In genomic region chr12:129704232-129704830, GRCh38 we compare ENCODE assay signal across 18 cellular contexts.
DNase-seq lines count a peak whose midpoint lies in the region; ATAC-seq and TF ChIP-seq lines count a peak whose summit lies in the region.
"Had no signal": no experiment of that assay in that cellular context is flagged by ENCODE, and none has a peak within 500 bp of the region (broad histone marks: within the 10 kb centered on the region; RNA-seq: fewer than 3 reads in every experiment).

No MANE protein-coding gene starts in this region.

- DNase-seq in Daoy (ENCODE audit: low read depth) (peak; percentile 43), HT1080 (ENCODE audit: low read depth) (peak; percentile 26), WERI-Rb-1 (no peak), iPS-NIHi7 (ENCODE audit: extremely low spot score) (peak; percentile 47), uterus (no peak), spleen (no peak)
- DNase-seq: Calu3; CD4-positive, alpha-beta memory T cell; HCEC 1CT; Karpas-422; NCI-H1092; NCI-H1436 treated with DMSO at 0.1 percent for 48 hours; NCI-H2227 treated with DMSO at 0.1 percent for 48 hours; NCI-H526 treated with DMSO at 0.1 percent for 48 hours; NK-92 treated with Interleukin-12 subunit alpha and Interleukin-12 subunit beta, amount 100 ng/mL, for 24 hours; Peyer's patch had no signal

- H3K9me3 ChIP-seq in WERI-Rb-1 (ENCODE audit: severe bottlenecking): no peaks in the 10 kb centered on the region
- H3K9me3 ChIP-seq in uterus: no peaks in the 10 kb centered on the region
- peaks cover 7 to 88% (median 51%) of the 10 kb centered on the region in 8 donors for H3K9me3 ChIP-seq in spleen
- H3K9me3 ChIP-seq: Peyer's patch had no signal

- H3K27me3 ChIP-seq in WERI-Rb-1 (ENCODE audit: insufficient read depth, low read depth, severe bottlenecking) (peaks cover 2% of the 10 kb centered on the region), uterus (no peaks in the 10 kb centered on the region), spleen (replicated peaks in 1 of 7) (no peaks in the 10 kb centered on the region)
- H3K27me3 ChIP-seq: BLaER1, Peyer's patch had no signal

- no peak for ATAC-seq in HG03565 (IDR thresholded peaks at IDR 0.05; ENCODE audit: unreplicated experiment)

- TF ChIP-seq CTCF in WERI-Rb-1 (IDR thresholded peaks at IDR 0.05; ENCODE audit: low read depth, low read length): peak; percentile 12; the same call in 1 of the 2 replicates
- no peak for TF ChIP-seq CTCF in uterus (IDR thresholded peaks at IDR 0.05)
- no peak for TF ChIP-seq CTCF in spleen (IDR thresholded peaks at IDR 0.05 in 8 of 11, conservative IDR thresholded peaks at IDR 0.05 in 3 of 11)

- H3K36me3 ChIP-seq in WERI-Rb-1: no peaks in the 10 kb centered on the region
- no peaks in the 10 kb centered on the region for H3K36me3 ChIP-seq in uterus
- H3K36me3 ChIP-seq in spleen: no peaks in the 10 kb centered on the region
- H3K36me3 ChIP-seq: BLaER1, Peyer's patch had no signal

- TF ChIP-seq POLR2A in uterus (IDR thresholded peaks at IDR 0.05): no peak
- TF ChIP-seq POLR2A in spleen (IDR thresholded peaks at IDR 0.05): no peak

- H3K4me3 ChIP-seq in WERI-Rb-1 (ENCODE audit: low read depth, low read length) (no peak overlapping the region), uterus (no peak overlapping the region), spleen (no peak overlapping the region)
- H3K4me3 ChIP-seq: BLaER1, Peyer's patch had no signal

- H3K27ac ChIP-seq in WERI-Rb-1: no peak overlapping the region
- H3K27ac ChIP-seq in uterus: no peak overlapping the region
- no peak overlapping the region for H3K27ac ChIP-seq in spleen
- H3K27ac ChIP-seq: BLaER1, Peyer's patch had no signal

- 37 to 50% (median 48%) methylated on average over 11 of the region's 11 CpGs for WGBS in spleen, 5 donors

- intact Hi-C loops in uterus (cut with DNase I; ENCODE audit: low total_unique reads) (no loop called here), spleen (cut with DNase I; ENCODE audit: low total_unique reads) (no loop called here)

- H3K4me1 ChIP-seq in uterus (no peaks in the 10 kb centered on the region), spleen (no peaks in the 10 kb centered on the region)
- H3K4me1 ChIP-seq: BLaER1, Peyer's patch had no signal

Comparison
In these comparisons a context has a peak if more than half of its experiments do, and no peak if none do; other contexts are left out.
1. DNase-seq: peak in Daoy (single experiment), HT1080 (single experiment) and iPS-NIHi7 (single experiment); none in WERI-Rb-1 (single experiment), uterus (0 of 2) and spleen (single experiment).